In genomic region chr6:117689584-117689983, GRCh38 we compare ENCODE assay signal across 3 cellular contexts. TPM values are rescaled to one million over a fixed set of nuclear protein-coding genes. Genes with fewer than 3 reads are reported as not detected.
DNase-seq lines count a peak whose midpoint lies in the region; ATAC-seq, FAIRE-seq and TF ChIP-seq lines count a peak whose summit lies in the region.
"Not testable (repeated sequence)": the region's sequence is repeated elsewhere in the genome, so short reads cannot be mapped to it uniquely, and the experiment has no call there.

No MANE protein-coding gene starts in this region.

- not testable (repeated sequence) for DNase-seq in activated T-cell treated with anti-CD3 and anti-CD28 coated beads, Interleukin-2, amount 50 U/mL, for 24 hours; K562 (ENCODE audit: extremely low read depth in 1 of 4, low spot score in 3 of 4); HepG2 (ENCODE audit: low spot score)

- intact Hi-C loops in K562 (cut with micrococcal nuclease); HepG2 (cut with micrococcal nuclease; ENCODE audit: unreplicated experiment): not testable (repeated sequence)

- not testable (repeated sequence) for H3K27me3 Mint-ChIP-seq in activated T-cell treated with anti-CD3 and anti-CD28 coated beads, Interleukin-2, amount 50 U/mL, for 24 hours

- H3K36me3 Mint-ChIP-seq in activated T-cell treated with anti-CD3 and anti-CD28 coated beads, Interleukin-2, amount 50 U/mL, for 24 hours (ENCODE audit: low read depth) = peaks cover 74% of the 10 kb centered on the region

- H4K20me1 ChIP-seq in K562 (replicated peaks; ENCODE audit: control insufficient read depth, insufficient read depth, low read length) = not testable (repeated sequence)
- H4K20me1 ChIP-seq in HepG2 (ENCODE audit: insufficient read depth, low read length) = peaks cover 38% of the 10 kb centered on the region

- WGBS in K562 (ENCODE audit: insufficient coverage, low coverage, missing lambda C conversion rate) = 94% methylated on average over 4 of the region's 4 CpGs
- 88% methylated on average over 4 of the region's 4 CpGs for WGBS in HepG2 (ENCODE audit: low lambda C conversion rate)

- not testable (repeated sequence) for H3K4me2 ChIP-seq in K562 (ENCODE audit: insufficient read depth, low read length); HepG2 (ENCODE audit: low read depth, low read length)

- not testable (repeated sequence) for BruUV-seq in K562 (replicated peaks; lab: Mats Ljungman, UMichigan); HepG2 (replicated peaks; lab: Mats Ljungman, UMichigan)

- TF ChIP-seq CTCF in K562 (IDR thresholded peaks at IDR 0.05 in 2 of 3, conservative IDR thresholded peaks at IDR 0.05 in 1 of 3; ENCODE audit: insufficient read depth in 2 of 3, low read depth in 1 of 3, low read length in 3 of 3); HepG2 (CRISPR knock-in tag; IDR thresholded peaks at IDR 0.05): not testable (repeated sequence)

- H3K9me1 ChIP-seq in K562 (ENCODE audit: control insufficient read depth, insufficient read depth, low read length) = not testable (repeated sequence)

- in situ Hi-C loops in K562 (cut with MboI); HepG2 (cut with HindIII; ENCODE audit: extremely low pct_ligation_motif_present, low pct_unique_long_range_greater_than_20kb): not testable (repeated sequence)

- H3K27ac ChIP-seq in K562 (ENCODE audit: extremely low read depth, low read depth, low read length); HepG2 (ENCODE audit: extremely low read length, insufficient read depth, low read length): not testable (repeated sequence)

- FAIRE-seq in K562 (lab: Jason Lieb, UNC); HepG2 (lab: Jason Lieb, UNC): not testable (repeated sequence)

- not testable (repeated sequence) for TF ChIP-seq EP300 in K562 (IDR thresholded peaks at IDR 0.05; ENCODE audit: low read length); HepG2 (IDR thresholded peaks at IDR 0.05; ENCODE audit: low read depth in 2 of 2, low read length in 2 of 2); HepG2 (CRISPR knock-in tag; IDR thresholded peaks at IDR 0.05; ENCODE audit: borderline replicate concordance)

- not testable (repeated sequence) for H3K4me1 ChIP-seq in K562 (replicated peaks in 1 of 2; ENCODE audit: control insufficient read depth in 2 of 2, insufficient read depth in 2 of 2, low read length in 2 of 2)
- peaks cover 11% of the 10 kb centered on the region for H3K4me1 ChIP-seq in HepG2 (ENCODE audit: insufficient read depth, low read length)

- not testable (repeated sequence) for H3K27me3 ChIP-seq in K562 (ENCODE audit: control insufficient read depth in 2 of 2, insufficient read depth in 2 of 2, low read length in 2 of 2); HepG2 (ENCODE audit: control insufficient read depth in 1 of 2, insufficient read depth in 2 of 2, low read length in 2 of 2)

- POLR2A ChIA-PET in K562 (lab: Yijun Ruan, JAX); HepG2 (lab: Yijun Ruan, JAX): not testable (repeated sequence)

- H3K4me3 ChIP-seq in K562; HepG2 (replicated peaks in 1 of 3; ENCODE audit: insufficient read depth in 1 of 3, low read depth in 2 of 3, low read length in 3 of 3): not testable (repeated sequence)

- H3K9me3 Mint-ChIP-seq in activated T-cell treated with anti-CD3 and anti-CD28 coated beads, Interleukin-2, amount 50 U/mL, for 24 hours = not testable (repeated sequence)

- not testable (repeated sequence) for H2AFZ ChIP-seq in K562 (ENCODE audit: low read depth, low read length); HepG2 (ENCODE audit: low read length)

- ATAC-seq in K562, HepG2: not testable (repeated sequence)

- H3K4me1 Mint-ChIP-seq in activated T-cell treated with anti-CD3 and anti-CD28 coated beads, Interleukin-2, amount 50 U/mL, for 24 hours (ENCODE audit: low read depth) = peaks cover 42% of the 10 kb centered on the region

- CTCF ChIA-PET in K562 (lab: Yijun Ruan, JAX; ENCODE audit: low intra/inter-chr PET ratio); HepG2 (lab: Yijun Ruan, JAX; ENCODE audit: low intra/inter-chr PET ratio, low total read pairs): not testable (repeated sequence)

- not testable (repeated sequence) for H3K9me3 ChIP-seq in K562 (replicated peaks; ENCODE audit: control insufficient read depth, insufficient read depth, low read depth, low read length); HepG2 (ENCODE audit: low read length)

- peaks cover 48% of the 10 kb centered on the region; the same call in 2 of the 3 replicates for H3K36me3 ChIP-seq in K562 (ENCODE audit: control insufficient read depth, insufficient read depth, low read length)
- peaks cover 6 to 37% of the 10 kb centered on the region in 2 experiments for H3K36me3 ChIP-seq in HepG2 (replicated peaks in 1 of 2; ENCODE audit: control insufficient read depth in 1 of 2, insufficient read depth in 2 of 2, low read length in 2 of 2)

- TF ChIP-seq POLR2A in K562 (conservative IDR thresholded peaks at IDR 0.05); HepG2 (IDR thresholded peaks at IDR 0.05; ENCODE audit: insufficient read depth in 1 of 2, low read depth in 2 of 2, low read length in 2 of 2): not testable (repeated sequence)

- H3K79me2 ChIP-seq in K562 (ENCODE audit: control insufficient read depth, insufficient read depth, low read length) (peaks cover 83% of the 10 kb centered on the region), HepG2 (ENCODE audit: insufficient read depth, low read length) (peaks cover 72% of the 10 kb centered on the region)

- H3K27ac Mint-ChIP-seq in activated T-cell treated with anti-CD3 and anti-CD28 coated beads, Interleukin-2, amount 50 U/mL, for 24 hours = peak overlapping the region; percentile 27

- TF ChIP-seq RAD21 in K562 (CRISPR knock-in tag; conservative IDR thresholded peaks at IDR 0.05 in 1 of 2, IDR thresholded peaks at IDR 0.05 in 1 of 2); HepG2 (CRISPR knock-in tag; IDR thresholded peaks at IDR 0.05): not testable (repeated sequence)

- not testable (repeated sequence) for H3K9ac ChIP-seq in K562 (ENCODE audit: insufficient read depth in 1 of 2, low read depth in 2 of 2, low read length in 2 of 2); HepG2 (ENCODE audit: insufficient read depth, low read depth, low read length)

- not testable (repeated sequence) for H3K4me3 Mint-ChIP-seq in activated T-cell treated with anti-CD3 and anti-CD28 coated beads, Interleukin-2, amount 50 U/mL, for 24 hours

TF ChIP-seq in K562, 482 proteins besides CTCF, POLR2A, EP300 and RAD21:
- peak; percentile 43; the same call in 1 of the 2 replicates for TF ChIP-seq ZNF121 (CRISPR knock-in tag; conservative IDR thresholded peaks at IDR 0.05)

TF ChIP-seq in HepG2, 621 proteins besides CTCF, POLR2A, EP300 and RAD21 (continues in another document):
- TF ChIP-seq ZMYM3 (CRISPR knock-in tag; IDR thresholded peaks at IDR 0.05) = peak; percentile 40; the same call in 1 of the 2 replicates

RNA-seq across cellular contexts. Expression of gene NUS1, which starts 14.3 kb away (rescaled TPM):
- 15.7 and 44.4 TPM in 2 replicates for total RNA-seq in K562 (2011; cell fraction: chromatin; rRNA removed; ENCODE audit: low replicate concordance)
- total RNA-seq in K562 (2011; cell fraction: nucleolus; rRNA removed) = 14.0 and 18.4 TPM in 2 replicates
- total RNA-seq in K562 (2011; cell fraction: nucleoplasm; rRNA removed) = 35.5 and 66.0 TPM in 2 replicates
- 16.3 and 19.0 TPM in 2 replicates for total RNA-seq in K562 (2014; rRNA removed)
- total RNA-seq in K562 (2014; rRNA removed; fragmentation: Illumina TruSeq; extraction: Trizol) = 38.4 and 43.4 TPM in 2 replicates
- 24.3 and 26.4 TPM in 2 replicates for total RNA-seq in K562 (2015; rRNA removed; fragmentation: Illumina TruSeq; extraction: Trizol)
- total RNA-seq in K562 (2021) = 47.1 and 51.4 TPM in 2 replicates
- polyA plus RNA-seq in K562 (2011; rRNA removed) = 19.7 and 25.9 TPM in 2 replicates
- 6.5 and 15.2 TPM in 2 replicates for polyA plus RNA-seq in K562 (2011; cell fraction: cytosol; rRNA removed)
- polyA plus RNA-seq in K562 (2011; cell fraction: nucleus; rRNA removed) = 11.0 and 17.4 TPM in 2 replicates
- 33.3 and 35.9 TPM in 2 replicates for polyA plus RNA-seq in K562 (2012)
- polyA plus RNA-seq in K562 (2014; fragmentation: Illumina TruSeq; extraction: Trizol) = 45.6 and 53.7 TPM in 2 replicates
- polyA plus RNA-seq in K562 (2014; fragmentation: Nextera tagmentation; extraction: Ambion mirVana) = 10 to 100 TPM; 21.7 to 22.9 TPM
- 29.1 and 29.9 TPM in 2 replicates for polyA plus RNA-seq in K562 (2014; rRNA removed)
- polyA minus RNA-seq in K562 (2011; rRNA and poly(A)+ RNA removed) = 28.2 and 32.5 TPM in 2 replicates
- 17.9 and 18.1 TPM in 2 replicates for polyA minus RNA-seq in K562 (2011; cell fraction: cytosol; rRNA and poly(A)+ RNA removed)
- 8.2 and 16.6 TPM in 2 replicates for polyA minus RNA-seq in K562 (2011; cell fraction: nucleus; rRNA and poly(A)+ RNA removed)
- total RNA-seq in HepG2 (2016; rRNA removed; fragmentation: Illumina TruSeq; extraction: Trizol) = 18.3 and 36.5 TPM in 2 replicates
- 8.8 and 10.0 TPM in 2 replicates for total RNA-seq in HepG2 (2016; cell fraction: cytosol; rRNA removed; fragmentation: Illumina TruSeq; extraction: Trizol; ENCODE audit: low read depth)
- 18.8 and 32.1 TPM in 2 replicates for total RNA-seq in HepG2 (2016; cell fraction: insoluble cytoplasmic fraction; rRNA removed; fragmentation: Illumina TruSeq; extraction: Trizol)
- total RNA-seq in HepG2 (2016; cell fraction: membrane; rRNA removed; fragmentation: Illumina TruSeq; extraction: Trizol) = 46.7 and 53.4 TPM in 2 replicates
- total RNA-seq in HepG2 (2016; cell fraction: nucleus; rRNA removed; fragmentation: Illumina TruSeq; extraction: Trizol) = 37.4 and 40.0 TPM in 2 replicates
- polyA plus RNA-seq in HepG2 (2011; rRNA removed) = 15.9 and 18.6 TPM in 2 replicates
- 8.4 and 14.4 TPM in 2 replicates for polyA plus RNA-seq in HepG2 (2011; cell fraction: cytosol; rRNA removed)
- polyA plus RNA-seq in HepG2 (2011; cell fraction: nucleus; rRNA removed) = 7.8 and 9.5 TPM in 2 replicates
- 47.6 and 54.1 TPM in 2 replicates for polyA plus RNA-seq in HepG2 (2012)
- 28.3 and 29.4 TPM in 2 replicates for polyA plus RNA-seq in HepG2 (2016; cell fraction: cytosol; fragmentation: Illumina TruSeq; extraction: Trizol; ENCODE audit: low read depth)
- polyA plus RNA-seq in HepG2 (2016; cell fraction: insoluble cytoplasmic fraction; fragmentation: Illumina TruSeq; extraction: Trizol; ENCODE audit: low read depth) = 75.5 and 76.3 TPM in 2 replicates
- polyA plus RNA-seq in HepG2 (2016; cell fraction: membrane; fragmentation: Illumina TruSeq; extraction: Trizol; ENCODE audit: low read depth) = 80.6 and 86.7 TPM in 2 replicates
- polyA plus RNA-seq in HepG2 (2016; cell fraction: nucleus; fragmentation: Illumina TruSeq; extraction: Trizol; ENCODE audit: insufficient read depth, low read depth) = 69.7 and 74.9 TPM in 2 replicates
- 6.5 and 11.8 TPM in 2 replicates for polyA minus RNA-seq in HepG2 (2011; rRNA and poly(A)+ RNA removed; ENCODE audit: low replicate concordance)
- 20.8 and 21.8 TPM in 2 replicates for polyA minus RNA-seq in HepG2 (2011; cell fraction: cytosol; rRNA and poly(A)+ RNA removed)
- polyA minus RNA-seq in HepG2 (2011; cell fraction: nucleus; rRNA and poly(A)+ RNA removed) = 31.2 and 37.9 TPM in 2 replicates
